ENCODE assay signal across 27 cellular contexts in the genomic region with DNA sequence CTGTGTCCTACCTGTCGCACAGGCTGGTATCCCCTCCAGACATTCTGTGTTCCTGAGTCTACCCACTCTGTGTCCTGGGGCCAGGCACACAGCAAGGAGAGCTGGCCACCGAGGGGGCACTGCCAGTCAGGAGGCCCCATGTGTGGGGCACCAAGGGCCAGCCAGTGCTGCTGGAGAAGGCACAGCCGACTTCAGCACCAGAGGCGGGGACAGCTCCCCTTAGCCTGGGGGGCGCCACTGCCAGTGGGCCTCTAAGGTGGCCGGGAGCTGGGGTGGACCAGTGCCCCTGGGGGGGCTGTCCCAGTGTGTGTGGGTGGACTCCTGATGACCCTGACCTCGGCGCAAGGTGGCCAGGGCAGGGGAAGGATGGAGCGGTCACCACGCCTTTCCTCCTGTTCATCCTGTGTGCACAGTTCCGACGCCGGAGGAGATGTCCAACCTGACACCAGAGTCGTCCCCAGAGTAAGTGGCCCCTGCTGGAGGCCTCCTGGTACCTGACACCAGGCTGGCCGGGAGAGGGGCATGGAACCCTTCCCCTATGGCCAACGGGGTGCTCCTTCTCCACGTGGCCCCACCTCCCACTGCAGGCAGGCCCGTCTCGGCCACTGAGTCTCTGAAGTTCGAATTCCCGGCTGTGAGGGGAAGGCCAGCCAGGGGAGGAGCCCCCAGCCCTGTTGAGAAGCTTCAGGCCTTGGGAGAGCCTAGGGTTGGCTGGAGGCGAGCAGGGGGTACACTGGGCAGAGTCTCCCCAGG. TPM values are rescaled to one million over a fixed set of nuclear protein-coding genes. Genes with fewer than 3 reads are reported as not detected.
DNase-seq lines count a peak whose midpoint lies in the region; ATAC-seq, FAIRE-seq and TF ChIP-seq lines count a peak whose summit lies in the region.
"Had no signal": no experiment of that assay in that cellular context is flagged by ENCODE, and none has a peak within 500 bp of the region (broad histone marks: within the 10 kb centered on the region; RNA-seq: fewer than 3 reads in every experiment).

No MANE protein-coding gene starts in this region.

- H3K4me1 ChIP-seq in K562 (replicated peaks in 1 of 2; ENCODE audit: control insufficient read depth in 2 of 2, insufficient read depth in 2 of 2, low read length in 2 of 2) = peaks cover 0 to 61% of the 10 kb centered on the region in 2 experiments; a peak in 2 of 5 replicates
- H3K4me1 ChIP-seq in neural progenitor cell = peaks cover 4% of the 10 kb centered on the region
- H3K4me1 ChIP-seq: psoas muscle had no signal

- CTCF ChIA-PET in K562 (lab: Yijun Ruan, JAX; ENCODE audit: low intra/inter-chr PET ratio) = no interaction called here

- H3K9me1 ChIP-seq in K562 (ENCODE audit: control insufficient read depth, insufficient read depth, low read length) = no peaks in the 10 kb centered on the region

- H3F3A ChIP-seq in neural progenitor cell (ENCODE audit: low read depth) = no peaks in the 10 kb centered on the region

- no TSS peak for BruUV-seq in K562 (replicated peaks; lab: Mats Ljungman, UMichigan)

- H3K27ac ChIP-seq in K562 (ENCODE audit: extremely low read depth, low read depth, low read length) = no peak overlapping the region
- no peak overlapping the region for H3K27ac ChIP-seq in neural progenitor cell
- H3K27ac ChIP-seq: epithelial cell of prostate, heart left ventricle, psoas muscle, upper lobe of left lung, VCaP had no signal

- no peak for TF ChIP-seq RAD21 in K562 (CRISPR knock-in tag; conservative IDR thresholded peaks at IDR 0.05 in 1 of 2, IDR thresholded peaks at IDR 0.05 in 1 of 2)

- H3K4me3 ChIP-seq in K562 (no peak overlapping the region), neural progenitor cell (no peak overlapping the region)
- H3K4me3 ChIP-seq: heart left ventricle, psoas muscle, upper lobe of left lung had no signal

- H3K36me3 ChIP-seq in K562 (ENCODE audit: control insufficient read depth, insufficient read depth, low read length) (no peaks in the 10 kb centered on the region), neural progenitor cell (no peaks in the 10 kb centered on the region)
- H3K36me3 ChIP-seq: heart left ventricle, upper lobe of left lung had no signal

- H4K20me1 ChIP-seq in K562 (replicated peaks; ENCODE audit: control insufficient read depth, insufficient read depth, low read length) (peaks cover 20% of the 10 kb centered on the region), neural progenitor cell (ENCODE audit: low read depth) (peaks cover 13% of the 10 kb centered on the region)

- intact Hi-C loops in K562 (cut with micrococcal nuclease) = loop anchor here (5.0 to 10.0 kb wide), 2 partner anchors 66 to 124 kb away; partner anchors contain the start of gene DUSP8

- no peaks in the 10 kb centered on the region for H3K9me3 Mint-ChIP-seq in neural progenitor cell
- H3K9me3 Mint-ChIP-seq in activated T-cell treated with anti-CD3 and anti-CD28 coated beads, Interleukin-2, amount 50 U/mL, for 24 hours = no peaks in the 10 kb centered on the region
- H3K9me3 Mint-ChIP-seq: activated CD4-positive, alpha-beta T cell treated with anti-CD3 and anti-CD28 coated beads, Interleukin-2, amount 10 ng/mL, durations not matched to agents 24 days and 14 days; activated T-cell treated with anti-CD3 and anti-CD28 coated beads, Interleukin-2, amount 50 U/mL, for 72 hours; CD4-positive, alpha-beta T cell; IgD-negative memory B cell; stimulated activated naive B cell treated with anti-CD40 and anti-IgM and Interleukin-4, amounts not matched to agents 10 μg/mL and 1 μg/mL and 100 μg/mL, for 72 hours; T-helper 2 cell treated with Interferon-gamma antibody and Interleukin-4, amounts not matched to agents 5 μg/mL and 100 μg/mL, for 36 hours had no signal

- whole genome bisulfite sequencing in K562 (ENCODE audit: insufficient coverage, low coverage, missing lambda C conversion rate) = 20% methylated on average over 11 of the region's 22 CpGs

- H3K9ac ChIP-seq in K562 (ENCODE audit: insufficient read depth in 1 of 2, low read depth in 2 of 2, low read length in 2 of 2) = no peak overlapping the region
- no peak overlapping the region for H3K9ac ChIP-seq in neural progenitor cell

- H3K79me2 ChIP-seq in K562 (ENCODE audit: control insufficient read depth, insufficient read depth, low read length) (no peaks in the 10 kb centered on the region), neural progenitor cell (ENCODE audit: low read depth) (no peaks in the 10 kb centered on the region)

- DNase-seq in Daoy (ENCODE audit: low read depth) (peak; percentile 21), NCI-H226 (peak; percentile 9), K562 (ENCODE audit: extremely low read depth in 1 of 4, low spot score in 3 of 4) (peak; percentile 28 to 75 (median 65)), neural progenitor cell (ENCODE audit: low spot score) (peak; percentile 35), NCI-H1092 (lab: John Stamatoyannopoulos, UW) (no peak), A172 (ENCODE audit: low spot score) (no peak)
- no peak for DNase-seq in activated T-cell treated with anti-CD3 and anti-CD28 coated beads, Interleukin-2, amount 50 U/mL, for 24 hours
- DNase-seq: activated CD4-positive, alpha-beta T cell treated with anti-CD3 and anti-CD28 coated beads, Interleukin-2, amount 10 ng/mL, durations not matched to agents 24 days and 14 days; activated CD8-positive, alpha-beta memory T cell treated with anti-CD3 and anti-CD28 coated beads, Interleukin-2, amount 10 ng/mL, durations not matched to agents 7 days and 5 days; activated naive CD4-positive, alpha-beta T cell; activated T-cell treated with anti-CD3 and anti-CD28 coated beads, Interleukin-2, amount 50 U/mL, for 72 hours; amniotic stem cell; CD4-positive, alpha-beta T cell; heart left ventricle; NCI-H1105 treated with DMSO at 0.1 percent for 48 hours; NCI-H2029 treated with DMSO at 0.1 percent for 48 hours; NCI-H345; NCI-H774; psoas muscle; stimulated activated CD4-positive, alpha-beta T cell treated with anti-CD3 and anti-CD28 coated beads, Interleukin-4, amount 100 ng/mL, for 4 hours; stimulated activated naive B cell treated with anti-CD40 and anti-IgM and Interleukin-4, amounts not matched to agents 10 μg/mL and 1 μg/mL and 100 μg/mL, for 72 hours had no signal

- H3K9me3 ChIP-seq in K562 (replicated peaks; ENCODE audit: control insufficient read depth, insufficient read depth, low read depth, low read length) (no peaks in the 10 kb centered on the region), neural progenitor cell (ENCODE audit: low read depth) (no peaks in the 10 kb centered on the region)
- H3K9me3 ChIP-seq: heart left ventricle, psoas muscle, upper lobe of left lung had no signal

- POLR2A ChIA-PET in K562 (lab: Yijun Ruan, JAX) = interaction anchor here (0.7 kb wide), 1 partner anchor 23 kb away, joined by 3 read pairs; no protein-coding TSS in a partner anchor

- H3K4me3 Mint-ChIP-seq in neural progenitor cell = no peak overlapping the region
- no peak overlapping the region for H3K4me3 Mint-ChIP-seq in activated T-cell treated with anti-CD3 and anti-CD28 coated beads, Interleukin-2, amount 50 U/mL, for 24 hours
- H3K4me3 Mint-ChIP-seq: activated CD4-positive, alpha-beta T cell treated with anti-CD3 and anti-CD28 coated beads, Interleukin-2, amount 10 ng/mL, durations not matched to agents 24 days and 14 days; activated CD8-positive, alpha-beta memory T cell treated with anti-CD3 and anti-CD28 coated beads, Interleukin-2, amount 10 ng/mL, durations not matched to agents 7 days and 5 days; activated T-cell treated with anti-CD3 and anti-CD28 coated beads, Interleukin-2, amount 50 U/mL, for 72 hours; CD4-positive, alpha-beta T cell; IgD-negative memory B cell; stimulated activated naive B cell treated with anti-CD40 and anti-IgM and Interleukin-4, amounts not matched to agents 10 μg/mL and 1 μg/mL and 100 μg/mL, for 72 hours; T-helper 2 cell treated with Interferon-gamma antibody and Interleukin-4, amounts not matched to agents 5 μg/mL and 100 μg/mL, for 36 hours had no signal

- H3K27ac Mint-ChIP-seq in neural progenitor cell = no peak overlapping the region
- H3K27ac Mint-ChIP-seq in activated T-cell treated with anti-CD3 and anti-CD28 coated beads, Interleukin-2, amount 50 U/mL, for 24 hours = no peak overlapping the region
- H3K27ac Mint-ChIP-seq: activated CD4-positive, alpha-beta T cell treated with anti-CD3 and anti-CD28 coated beads, Interleukin-2, amount 10 ng/mL, durations not matched to agents 24 days and 14 days; activated CD8-positive, alpha-beta memory T cell treated with anti-CD3 and anti-CD28 coated beads, Interleukin-2, amount 10 ng/mL, durations not matched to agents 7 days and 5 days; activated T-cell treated with anti-CD3 and anti-CD28 coated beads, Interleukin-2, amount 50 U/mL, for 72 hours; CD4-positive, alpha-beta T cell; IgD-negative memory B cell; stimulated activated naive B cell treated with anti-CD40 and anti-IgM and Interleukin-4, amounts not matched to agents 10 μg/mL and 1 μg/mL and 100 μg/mL, for 72 hours; T-helper 2 cell treated with Interferon-gamma antibody and Interleukin-4, amounts not matched to agents 5 μg/mL and 100 μg/mL, for 36 hours had no signal

- no peak overlapping the region for H3K4me2 ChIP-seq in K562 (ENCODE audit: insufficient read depth, low read length)
- no peak overlapping the region for H3K4me2 ChIP-seq in neural progenitor cell

- in situ Hi-C loops in K562 (cut with MboI) = no loop called here

- no peak for TF ChIP-seq POLR2A in K562 (conservative IDR thresholded peaks at IDR 0.05)

- no peak overlapping the region for H2AFZ ChIP-seq in K562 (ENCODE audit: low read depth, low read length)
- no peak overlapping the region for H2AFZ ChIP-seq in neural progenitor cell (replicated peaks)

- no peak for TF ChIP-seq EP300 in K562 (IDR thresholded peaks at IDR 0.05; ENCODE audit: low read length)

- H3K4me1 Mint-ChIP-seq in neural progenitor cell = no peaks in the 10 kb centered on the region
- H3K4me1 Mint-ChIP-seq in activated T-cell treated with anti-CD3 and anti-CD28 coated beads, Interleukin-2, amount 50 U/mL, for 24 hours (ENCODE audit: low read depth) = no peaks in the 10 kb centered on the region
- H3K4me1 Mint-ChIP-seq: activated CD4-positive, alpha-beta T cell treated with anti-CD3 and anti-CD28 coated beads, Interleukin-2, amount 10 ng/mL, durations not matched to agents 24 days and 14 days; activated CD8-positive, alpha-beta memory T cell treated with anti-CD3 and anti-CD28 coated beads, Interleukin-2, amount 10 ng/mL, durations not matched to agents 7 days and 5 days had no signal

- no peaks in the 10 kb centered on the region for H3K36me3 Mint-ChIP-seq in neural progenitor cell
- no peaks in the 10 kb centered on the region for H3K36me3 Mint-ChIP-seq in activated T-cell treated with anti-CD3 and anti-CD28 coated beads, Interleukin-2, amount 50 U/mL, for 24 hours (ENCODE audit: low read depth)
- H3K36me3 Mint-ChIP-seq: activated CD8-positive, alpha-beta memory T cell treated with anti-CD3 and anti-CD28 coated beads, Interleukin-2, amount 10 ng/mL, durations not matched to agents 7 days and 5 days; IgD-negative memory B cell; stimulated activated naive B cell treated with anti-CD40 and anti-IgM and Interleukin-4, amounts not matched to agents 10 μg/mL and 1 μg/mL and 100 μg/mL, for 72 hours had no signal

- peaks cover 9 to 64% of the 10 kb centered on the region in 2 experiments; a peak in 3 of 5 replicates for H3K27me3 ChIP-seq in K562 (ENCODE audit: control insufficient read depth in 2 of 2, insufficient read depth in 2 of 2, low read length in 2 of 2)
- no peaks in the 10 kb centered on the region for H3K27me3 ChIP-seq in neural progenitor cell

- no peaks in the 10 kb centered on the region for H3K27me3 Mint-ChIP-seq in neural progenitor cell (ENCODE audit: insufficient read depth, low read depth)
- H3K27me3 Mint-ChIP-seq in activated T-cell treated with anti-CD3 and anti-CD28 coated beads, Interleukin-2, amount 50 U/mL, for 24 hours = no peaks in the 10 kb centered on the region
- H3K27me3 Mint-ChIP-seq: activated CD4-positive, alpha-beta T cell treated with anti-CD3 and anti-CD28 coated beads, Interleukin-2, amount 10 ng/mL, durations not matched to agents 24 days and 14 days; activated CD8-positive, alpha-beta memory T cell treated with anti-CD3 and anti-CD28 coated beads, Interleukin-2, amount 10 ng/mL, durations not matched to agents 7 days and 5 days; CD4-positive, alpha-beta T cell; stimulated activated naive B cell treated with anti-CD40 and anti-IgM and Interleukin-4, amounts not matched to agents 10 μg/mL and 1 μg/mL and 100 μg/mL, for 72 hours had no signal

- ATAC-seq in K562 = no peak
- ATAC-seq: activated CD8-positive, alpha-beta memory T cell treated with anti-CD3 and anti-CD28 coated beads, Interleukin-2, amount 10 ng/mL, durations not matched to agents 7 days and 5 days; activated T-cell treated with anti-CD3 and anti-CD28 coated beads, Interleukin-2, amount 50 U/mL, for 72 hours; heart left ventricle; psoas muscle; stimulated activated naive B cell treated with anti-CD40 and anti-IgM and Interleukin-4, amounts not matched to agents 10 μg/mL and 1 μg/mL and 100 μg/mL, for 72 hours had no signal

- FAIRE-seq in K562 (lab: Jason Lieb, UNC) = no peak
- FAIRE-seq: H1 had no signal

- TF ChIP-seq CTCF in K562 (IDR thresholded peaks at IDR 0.05 in 2 of 3, conservative IDR thresholded peaks at IDR 0.05 in 1 of 3; ENCODE audit: insufficient read depth in 2 of 3, low read depth in 1 of 3, low read length in 3 of 3) (no peak), neural progenitor cell (IDR thresholded peaks at IDR 0.05) (no peak)

RNA-seq across cellular contexts. Expression of gene MOB2, which starts 35.4 kb away (rescaled TPM):
- 14.6 and 21.0 TPM in 2 replicates for total RNA-seq in Daoy (2014; rRNA removed; shearing (Covaris generic))
- 14.8 and 29.8 TPM in 2 replicates for total RNA-seq in K562 (2011; cell fraction: chromatin; rRNA removed; ENCODE audit: low replicate concordance)
- total RNA-seq in K562 (2011; cell fraction: nucleolus; rRNA removed) = 29.5 and 31.0 TPM in 2 replicates
- total RNA-seq in K562 (2011; cell fraction: nucleoplasm; rRNA removed) = 17.6 and 19.9 TPM in 2 replicates
- total RNA-seq in K562 (2014; rRNA removed) (18.9 and 19.1 TPM in 2 replicates), K562 (2014; rRNA removed; fragmentation: Illumina TruSeq; extraction: Trizol) (9.0 and 16.7 TPM in 2 replicates), K562 (2015; rRNA removed; fragmentation: Illumina TruSeq; extraction: Trizol) (18.9 and 19.2 TPM in 2 replicates), K562 (2021) (23.6 and 24.9 TPM in 2 replicates), neural progenitor cell (ENCODE audit: low replicate concordance) (8.0 and 17.6 TPM in 2 replicates)
- polyA plus RNA-seq in K562 (2011; rRNA removed) (30.4 and 33.3 TPM in 2 replicates), K562 (2014; fragmentation: Illumina TruSeq; extraction: Trizol) (36.8 and 46.3 TPM in 2 replicates), K562 (2014; fragmentation: Nextera tagmentation; extraction: Ambion mirVana) (under 1 TPM; 0.17 to 0.41 TPM), K562 (2014; rRNA removed) (24.3 and 27.5 TPM in 2 replicates)
- polyA plus RNA-seq in K562 (2011; cell fraction: cytosol; rRNA removed) = 32.0 and 48.0 TPM in 2 replicates
- polyA plus RNA-seq in K562 (2011; cell fraction: nucleus; rRNA removed) = 38.7 and 62.4 TPM in 2 replicates
- 19.2 and 26.7 TPM in 2 replicates for polyA plus RNA-seq in K562 (2012)
- polyA minus RNA-seq in K562 (2011; rRNA and poly(A)+ RNA removed) = 16.6 and 22.5 TPM in 2 replicates
- 10.3 and 13.7 TPM in 2 replicates for polyA minus RNA-seq in K562 (2011; cell fraction: cytosol; rRNA and poly(A)+ RNA removed)
- polyA minus RNA-seq in K562 (2011; cell fraction: nucleus; rRNA and poly(A)+ RNA removed) = 7.5 and 12.7 TPM in 2 replicates
- 22.4 and 25.8 TPM in 2 replicates for total RNA-seq in A172 (2014; rRNA removed; shearing (Covaris generic))

Comparison
In these comparisons a context has a peak if more than half of its experiments do, and no peak if none do; other contexts are left out.
1. DNase-seq: peak in Daoy (single experiment), NCI-H226 (single experiment), K562 (4 of 4) and neural progenitor cell (single experiment); none in NCI-H1092 (single experiment), activated T-cell treated with anti-CD3 and anti-CD28 coated beads, Interleukin-2, amount 50 U/mL, for 24 hours (single experiment) and A172 (single experiment).